In genomic region chr6:5511924-5512323, GRCh38 we compare ENCODE assay signal across 16 cellular contexts.
DNase-seq lines count a peak whose midpoint lies in the region; ATAC-seq and TF ChIP-seq lines count a peak whose summit lies in the region.
"Had no signal": no experiment of that assay in that cellular context is flagged by ENCODE, and none has a peak within 500 bp of the region (broad histone marks: within the 10 kb centered on the region; RNA-seq: fewer than 3 reads in every experiment).

No MANE protein-coding gene starts in this region.

- no peak overlapping the region for H3K4me3 ChIP-seq in AG09309 (ENCODE audit: control insufficient read depth, low read depth, low read length)
- H3K4me3 ChIP-seq: Peyer's patch, thoracic aorta had no signal

- peak; percentile 77 for DNase-seq in AG09309 (ENCODE audit: low read depth)
- peak; percentile 72 for DNase-seq in HT1080 (ENCODE audit: low read depth)
- DNase-seq in amniotic epithelial cell (ENCODE audit: low read depth): peak; percentile 92
- peak; percentile 55 for DNase-seq in hepatic stellate cell (ENCODE audit: low spot score)
- DNase-seq in NCI-H1048 (lab: John Stamatoyannopoulos, UW): no peak
- DNase-seq in 8988T: no peak
- DNase-seq: activated CD4-positive, alpha-beta T cell treated with anti-CD3 and anti-CD28 coated beads, Interleukin-2, amount 10 ng/mL, durations not matched to agents 24 days and 14 days; activated T-cell treated with anti-CD3 and anti-CD28 coated beads, Interleukin-2, amount 50 U/mL, for 72 hours; C1 segment of cervical spinal cord; NCI-H146; NCI-H526 treated with DMSO at 0.1 percent for 48 hours; Peyer's patch; stimulated activated CD4-positive, alpha-beta T cell treated with anti-CD3 and anti-CD28 coated beads, Interleukin-15, amount 100 ng/mL, for 24 hours had no signal

- ATAC-seq in GM19328 (IDR thresholded peaks at IDR 0.05; ENCODE audit: unreplicated experiment): no peak
- no peak for ATAC-seq in GM19455 (IDR thresholded peaks at IDR 0.05; ENCODE audit: unreplicated experiment)
- ATAC-seq: activated T-cell treated with anti-CD3 and anti-CD28 coated beads, Interleukin-2, amount 50 U/mL, for 72 hours had no signal

- no peak for TF ChIP-seq CTCF in AG09309 (IDR thresholded peaks at IDR 0.05; ENCODE audit: control insufficient read depth, insufficient read depth, low read depth, low read length, missing control alignments)

Comparison
In these comparisons a context has a peak if more than half of its experiments do, and no peak if none do; other contexts are left out.
1. DNase-seq: peak in AG09309 (single experiment), HT1080 (single experiment), amniotic epithelial cell (single experiment) and hepatic stellate cell (single experiment); none in NCI-H1048 (single experiment) and 8988T (single experiment).